In genomic region chr12:108856428-108857157, GRCh38 we compare ENCODE assay signal across 8 cellular contexts. TPM values are rescaled to one million over a fixed set of nuclear protein-coding genes. Genes with fewer than 3 reads are reported as not detected.
A peak's percentile ranks its signal among the peaks of the same experiment; 100 is the strongest.
DNase-seq lines count a peak whose midpoint lies in the region; ATAC-seq and TF ChIP-seq lines count a peak whose summit lies in the region.

No MANE protein-coding gene starts in this region.

- TF ChIP-seq CTCF in Peyer's patch (IDR thresholded peaks at IDR 0.05) (no peak), ovary (IDR thresholded peaks at IDR 0.05) (no peak)

- H3K9me3 ChIP-seq in Peyer's patch, result no peaks in the 10 kb centered on the region
- H3K9me3 ChIP-seq in ovary, result no peaks in the 10 kb centered on the region

- DNase-seq in Peyer's patch (peak; percentile 49 to 82 (median 75)), foreskin melanocyte (peak; percentile 26), ovary (peak; percentile 21 to 63 (median 57)), ureter (ENCODE audit: low spot score) (peak; percentile 83), GM19238 (ENCODE audit: insufficient read length, low spot score) (no peak)
- peak; percentile 90 for DNase-seq in activated effector memory CD4-positive, alpha-beta T cell treated with anti-CD3 and anti-CD28 coated beads, Interleukin-2, amount 50 U/mL, for 16 hours

- peak overlapping the region; percentile 61 to 93 (median 64) for H3K4me3 ChIP-seq in Peyer's patch
- H3K4me3 ChIP-seq in ovary, result peak overlapping the region; percentile 82

- H3K27ac ChIP-seq in Peyer's patch (peak overlapping the region; percentile 77 to 96 (median 88)), ovary (peak overlapping the region; percentile 67 to 70)

- peak; percentile 24 to 35 for TF ChIP-seq POLR2A in Peyer's patch (IDR thresholded peaks at IDR 0.05)
- TF ChIP-seq POLR2A in ovary (IDR thresholded peaks at IDR 0.05), result no peak

- H3K27me3 ChIP-seq in Peyer's patch, result no peaks in the 10 kb centered on the region
- no peaks in the 10 kb centered on the region for H3K27me3 ChIP-seq in ovary

- H3K36me3 ChIP-seq in Peyer's patch (peaks cover 0 to 10% (median 0%) of the 10 kb centered on the region in 3 donors), ovary (no peaks in the 10 kb centered on the region)

- 2 to 3% (median 3%) methylated on average over 24 of the region's 24 CpGs for WGBS in ovary, 3 donors

- H3K4me1 ChIP-seq in Peyer's patch (peaks cover 0 to 23% (median 3%) of the 10 kb centered on the region in 4 donors), ovary (ENCODE audit: insufficient read depth) (peaks cover 6% of the 10 kb centered on the region)

- TF ChIP-seq EP300 in ovary (IDR thresholded peaks at IDR 0.05), result no peak

- ATAC-seq in GM18517 (IDR thresholded peaks at IDR 0.05; ENCODE audit: unreplicated experiment) (peak; percentile 35), HG02798 (IDR thresholded peaks at IDR 0.05; ENCODE audit: poor library complexity, unreplicated experiment) (peak; percentile 18)

- intact Hi-C loops in ovary (cut with DNase I), result loop anchor here in 2 of 4 donors (5.0 to 10.0 kb wide), 4 partner anchors 52 to 238 kb away; partner anchors contain the start of genes ALKBH2 (in 1 of the 2), CORO1C (in 1 of the 2) and UNG (in 1 of the 2)

RNA-seq across cellular contexts. Expression of gene SSH1, which starts 0.8 kb away (rescaled TPM):
- 10 to 100 TPM; 11.6 to 35.5 (median 23.3) TPM for total RNA-seq in Peyer's patch
- 10 to 100 TPM in 6 of 7 donors, 1 to 10 TPM in 1; 8.0 to 38.3 (median 35.1) TPM for total RNA-seq in ovary
- 10 to 100 TPM in 1 of 2 donors, 1 to 10 TPM in 1; 7.3 to 15.4 TPM for polyA plus RNA-seq in ovary
- 52.0 TPM for total RNA-seq in ureter

RNA-seq across cellular contexts. Expression of gene DAO, which starts 23.3 kb away (rescaled TPM):
- total RNA-seq in Peyer's patch, result 1 to 10 TPM in 1 of 4 donors, not detected in 3; 1.2 TPM
- total RNA-seq in ovary, result not detected
- not detected for polyA plus RNA-seq in ovary
- not detected for total RNA-seq in ureter
